Comparison of ENCODE assay signal across 4 cellular contexts in the genomic region with DNA sequence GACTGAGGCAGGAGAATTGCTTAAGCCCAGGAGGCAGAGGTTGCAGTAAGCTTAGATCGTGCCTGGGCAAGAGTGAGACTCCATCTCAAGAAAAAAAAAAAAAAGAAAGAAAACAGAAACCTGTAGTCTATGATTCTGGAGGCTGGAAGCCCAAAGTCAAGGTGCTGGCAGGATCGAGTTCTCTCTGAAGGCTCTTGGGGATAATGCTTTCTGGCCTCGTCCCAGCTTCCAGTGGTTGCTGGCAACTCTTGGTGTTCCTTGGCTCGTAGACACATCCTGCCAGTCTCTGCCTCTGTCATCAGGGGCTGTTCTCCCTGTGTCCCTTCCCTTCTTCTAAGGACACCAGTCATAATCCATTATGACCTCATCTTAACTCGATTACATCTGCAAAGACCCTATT. TPM values are rescaled to one million over a fixed set of nuclear protein-coding genes. Genes with fewer than 3 reads are reported as not detected.
"Had no signal": no experiment of that assay in that cellular context is flagged by ENCODE, and none has a peak within 500 bp of the region (broad histone marks: within the 10 kb centered on the region; RNA-seq: fewer than 3 reads in every experiment).

No MANE protein-coding gene starts in this region.

- H3K4me3 ChIP-seq: GM12878 had no signal

- DNase-seq: GDM1, GF-D8 had no signal

RNA-seq across cellular contexts. Expression of gene PTGDR2, which starts 30.6 kb away (rescaled TPM):
- total RNA-seq: G401 had no signal

RNA-seq across cellular contexts. Expression of gene MS4A10, which starts 40.0 kb away (rescaled TPM):
- total RNA-seq: G401, GM12878 had no signal

RNA-seq across cellular contexts. Expression of gene ZP1, which starts 42.2 kb away (rescaled TPM):
- total RNA-seq: G401, GM12878 had no signal
